8 cellular contexts compared by ENCODE assay signal in the genomic region with DNA sequence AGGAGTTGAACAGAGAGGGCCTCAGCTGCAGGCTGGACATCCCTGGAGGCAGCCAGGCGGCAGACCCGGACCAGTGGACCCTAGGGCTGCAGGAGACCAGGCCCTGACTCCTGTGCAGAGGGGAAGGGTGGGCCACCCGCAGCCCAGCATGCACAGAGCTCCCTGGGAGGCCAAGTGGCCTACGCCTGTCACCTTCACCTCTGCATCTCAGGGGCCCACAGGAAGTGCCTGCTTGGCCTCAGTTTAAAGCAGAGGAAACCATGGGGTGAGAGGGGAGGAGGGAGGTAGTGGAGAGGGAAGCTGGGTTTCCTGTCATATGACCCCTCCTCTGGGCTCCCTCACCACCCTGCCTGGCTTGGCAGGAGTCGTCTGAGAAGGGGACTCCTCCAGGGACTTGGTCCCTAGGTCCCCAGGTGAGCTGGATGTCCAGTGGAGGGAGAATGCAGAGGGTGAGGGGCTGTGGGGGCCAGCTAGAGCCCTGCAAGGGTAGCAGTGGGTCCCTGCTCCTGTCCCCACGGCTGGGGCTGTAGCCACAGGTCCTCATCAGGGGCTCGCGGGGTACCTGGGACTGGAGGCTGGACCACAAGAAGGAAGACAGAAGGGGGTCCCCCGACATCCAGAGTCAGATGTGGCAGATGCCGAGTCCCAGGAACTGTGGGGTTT. TPM values are rescaled to one million over a fixed set of nuclear protein-coding genes. Genes with fewer than 3 reads are reported as not detected.
DNase-seq lines count a peak whose midpoint lies in the region; ATAC-seq and TF ChIP-seq lines count a peak whose summit lies in the region.

A gene with protein sequence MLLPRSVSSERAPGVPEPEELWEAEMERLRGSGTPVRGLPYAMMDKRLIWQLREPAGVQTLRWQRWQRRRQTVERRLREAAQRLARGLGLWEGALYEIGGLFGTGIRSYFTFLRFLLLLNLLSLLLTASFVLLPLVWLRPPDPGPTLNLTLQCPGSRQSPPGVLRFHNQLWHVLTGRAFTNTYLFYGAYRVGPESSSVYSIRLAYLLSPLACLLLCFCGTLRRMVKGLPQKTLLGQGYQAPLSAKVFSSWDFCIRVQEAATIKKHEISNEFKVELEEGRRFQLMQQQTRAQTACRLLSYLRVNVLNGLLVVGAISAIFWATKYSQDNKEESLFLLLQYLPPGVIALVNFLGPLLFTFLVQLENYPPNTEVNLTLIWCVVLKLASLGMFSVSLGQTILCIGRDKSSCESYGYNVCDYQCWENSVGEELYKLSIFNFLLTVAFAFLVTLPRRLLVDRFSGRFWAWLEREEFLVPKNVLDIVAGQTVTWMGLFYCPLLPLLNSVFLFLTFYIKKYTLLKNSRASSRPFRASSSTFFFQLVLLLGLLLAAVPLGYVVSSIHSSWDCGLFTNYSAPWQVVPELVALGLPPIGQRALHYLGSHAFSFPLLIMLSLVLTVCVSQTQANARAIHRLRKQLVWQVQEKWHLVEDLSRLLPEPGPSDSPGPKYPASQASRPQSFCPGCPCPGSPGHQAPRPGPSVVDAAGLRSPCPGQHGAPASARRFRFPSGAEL (plus strand): TSS at position 333 of the 663 bp plus-strand sequence. CDS start 818 bp downstream, outside the sequence.

- no peaks in the 10 kb centered on the region for H3K9me3 ChIP-seq in upper lobe of left lung

- CTCF ChIA-PET in RWPE1 (lab: Yijun Ruan, JAX), result interaction anchor here (0.5 to 1.6 kb wide), 2 partner anchors 8 to 29 kb away, joined by 3 to 5 read pairs; no protein-coding TSS in a partner anchor

- H3K4me3 ChIP-seq in upper lobe of left lung, result peak within 1 kb of the TSS in 3 of 4 donors; percentile 47 to 53 (median 51)

- peaks cover 61% of the 10 kb centered on the region for H3K4me1 Mint-ChIP-seq in memory B cell

- H3K27me3 Mint-ChIP-seq in memory B cell, result no peaks in the 10 kb centered on the region

- H3K36me3 Mint-ChIP-seq in activated naive CD4-positive, alpha-beta T cell treated with anti-CD3 and anti-CD28 coated beads, Interleukin-2, amount 50 U/mL, for 72 hours, result peaks cover 23 to 31% of the 10 kb centered on the region in 2 donors
- peaks cover 23% of the 10 kb centered on the region for H3K36me3 Mint-ChIP-seq in memory B cell

- DNase-seq in RWPE1 (ENCODE audit: low spot score), result no peak
- DNase-seq in activated naive CD4-positive, alpha-beta T cell treated with anti-CD3 and anti-CD28 coated beads, Interleukin-2, amount 50 U/mL, for 72 hours (ENCODE audit: low spot score in 2 of 2), result peak; percentile 72 to 77
- peak in 1 of 2 donors; percentile 56 for DNase-seq in memory B cell (ENCODE audit: low spot score in 2 of 2)
- DNase-seq in upper lobe of left lung, result peak; percentile 73 to 75
- DNase-seq in cortex of kidney (lab: John Stamatoyannopoulos, UW), result no peak
- DNase-seq in D341Med (ENCODE audit: low spot score), result no peak
- no peak for DNase-seq in COLO668 (lab: John Stamatoyannopoulos, UW; ENCODE audit: unreplicated experiment)

- no peaks in the 10 kb centered on the region for H3K9me3 Mint-ChIP-seq in activated naive CD4-positive, alpha-beta T cell treated with anti-CD3 and anti-CD28 coated beads, Interleukin-2, amount 50 U/mL, for 72 hours
- H3K9me3 Mint-ChIP-seq in memory B cell, result no peaks in the 10 kb centered on the region

- POLR2A ChIA-PET in RWPE1 (lab: Yijun Ruan, JAX; ENCODE audit: low non-redundant PET), result no interaction called here

- TF ChIP-seq POLR2A in upper lobe of left lung (IDR thresholded peaks at IDR 0.05), result peak in 1 of 4 donors; percentile 59

- H3K27ac Mint-ChIP-seq in activated naive CD4-positive, alpha-beta T cell treated with anti-CD3 and anti-CD28 coated beads, Interleukin-2, amount 50 U/mL, for 72 hours, result peak within 1 kb of the TSS; percentile 95
- H3K27ac Mint-ChIP-seq in memory B cell, result peak within 1 kb of the TSS; percentile 91

- no peaks in the 10 kb centered on the region for H3K27me3 ChIP-seq in upper lobe of left lung

- WGBS in upper lobe of left lung, 2 donors, result 36 to 50% methylated on average over 2 to 10 of the region's 10 CpGs

- H3K36me3 ChIP-seq in upper lobe of left lung, result peaks cover 0 to 9% (median 3%) of the 10 kb centered on the region in 4 donors

- TF ChIP-seq CTCF in RWPE1 (conservative IDR thresholded peaks at IDR 0.05; ENCODE audit: low read depth) (no peak), upper lobe of left lung (IDR thresholded peaks at IDR 0.05) (no peak)

- H3K27ac ChIP-seq in RWPE1, result peak within 1 kb of the TSS; percentile 68
- H3K27ac ChIP-seq in upper lobe of left lung, result peak within 1 kb of the TSS; percentile 88 to 96 (median 90)

- no peak for TF ChIP-seq EP300 in upper lobe of left lung (IDR thresholded peaks at IDR 0.05)

- peak within 1 kb of the TSS; percentile 98 for H3K4me3 Mint-ChIP-seq in memory B cell

- peaks cover 62 to 81% (median 76%) of the 10 kb centered on the region in 4 donors for H3K4me1 ChIP-seq in upper lobe of left lung

- peak; percentile 34 for ATAC-seq in GM21786 (IDR thresholded peaks at IDR 0.05; ENCODE audit: unreplicated experiment)
- ATAC-seq in activated naive CD4-positive, alpha-beta T cell treated with anti-CD3 and anti-CD28 coated beads, Interleukin-2, amount 50 U/mL, for 72 hours, result peak; percentile 48 to 49
- ATAC-seq in memory B cell (ENCODE audit: low read depth), result peak; percentile 20
- ATAC-seq in upper lobe of left lung (ENCODE audit: low FRiP score in 2 of 2), result peak; percentile 2 to 40

RNA-seq across cellular contexts. Expression of the gene that starts here (rescaled TPM):
- total RNA-seq in activated naive CD4-positive, alpha-beta T cell treated with anti-CD3 and anti-CD28 coated beads, Interleukin-2, amount 50 U/mL, for 72 hours, result 100 to 1,000 TPM; 165 to 187 TPM
- 10 to 100 TPM; 10.8 to 65.0 (median 33.8) TPM for total RNA-seq in upper lobe of left lung

Comparison
In these comparisons a context has a peak if more than half of its experiments do, and no peak if none do; other contexts are left out.
1. DNase-seq: peak in activated naive CD4-positive, alpha-beta T cell treated with anti-CD3 and anti-CD28 coated beads, Interleukin-2, amount 50 U/mL, for 72 hours (2 of 2) and upper lobe of left lung (2 of 2); none in RWPE1 (single experiment), cortex of kidney (single experiment), D341Med (single experiment) and COLO668 (single experiment).
2. Peak in every context shown above with its lines, with median percentiles within 50 percentile points of each other: ATAC-seq.